ENCODE assay signal across 10 cellular contexts in the genomic region with DNA sequence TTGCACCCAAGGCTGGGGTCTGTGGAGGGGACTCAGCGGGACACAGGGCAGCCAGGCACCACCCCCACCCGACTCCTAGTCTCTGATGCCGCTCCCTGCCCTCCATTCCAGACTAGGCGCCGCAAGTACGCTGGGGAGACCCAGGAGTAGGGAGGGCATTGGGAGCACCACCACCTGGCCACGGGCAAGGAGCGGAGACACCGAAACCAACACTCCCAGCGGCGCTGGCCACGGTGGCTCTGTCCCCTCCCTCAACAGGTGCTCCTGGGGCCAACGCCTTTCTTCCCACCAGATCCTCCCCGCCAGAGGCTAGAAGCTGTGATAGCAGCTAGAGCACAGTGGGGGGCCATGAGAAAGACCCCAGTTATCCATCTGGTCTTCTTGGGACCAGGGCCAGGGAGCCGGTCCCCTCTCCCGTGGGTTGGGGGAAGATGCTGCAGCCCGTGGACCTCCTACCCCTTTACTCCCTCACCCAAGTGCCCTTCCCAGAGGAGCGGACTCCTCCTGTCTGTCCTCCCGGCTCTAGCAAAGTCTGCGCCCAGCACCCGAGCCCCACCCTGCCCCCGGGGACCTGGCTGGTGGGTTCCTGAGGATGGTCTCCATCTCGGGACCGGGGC. TPM values are rescaled to one million over a fixed set of nuclear protein-coding genes. Genes with fewer than 3 reads are reported as not detected.
DNase-seq lines count a peak whose midpoint lies in the region; ATAC-seq and TF ChIP-seq lines count a peak whose summit lies in the region.
"Had no signal": no experiment of that assay in that cellular context is flagged by ENCODE, and none has a peak within 500 bp of the region (broad histone marks: within the 10 kb centered on the region; RNA-seq: fewer than 3 reads in every experiment).

No MANE protein-coding gene starts in this region.

- intact Hi-C loops in activated T-helper 2 cell treated with anti-CD3 and anti-CD28 coated beads, Interferon-gamma antibody, Interleukin-2, Interleukin-4, amounts not matched to agents 10 μg/mL and 5 μg/mL and 100 μg/mL, durations not matched to agents 14 hours and 24 hours and 36 hours (cut with micrococcal nuclease), result no loop called here

- H3K4me3 Mint-ChIP-seq in activated T-helper 2 cell treated with anti-CD3 and anti-CD28 coated beads, Interferon-gamma antibody, Interleukin-2, Interleukin-4, amounts not matched to agents 10 μg/mL and 5 μg/mL and 100 μg/mL, durations not matched to agents 14 hours and 24 hours and 36 hours (ENCODE audit: low read depth), result peak overlapping the region; percentile 77
- H3K4me3 Mint-ChIP-seq in nephron, result peak overlapping the region; percentile 75 to 79 (median 76)

- no peak overlapping the region for H3K27ac Mint-ChIP-seq in activated T-helper 2 cell treated with anti-CD3 and anti-CD28 coated beads, Interferon-gamma antibody, Interleukin-2, Interleukin-4, amounts not matched to agents 10 μg/mL and 5 μg/mL and 100 μg/mL, durations not matched to agents 14 hours and 24 hours and 36 hours
- H3K27ac Mint-ChIP-seq in nephron, result peak overlapping the region in 1 of 3 experiments; percentile 71

- DNase-seq in NCI-H187 (lab: John Stamatoyannopoulos, UW), result peak; percentile 55 to 71
- no peak for DNase-seq in NCI-H187 treated with DMSO at 0.1 percent for 48 hours (lab: John Stamatoyannopoulos, UW)
- DNase-seq in HAP-1 (ENCODE audit: low spot score in 2 of 2), result peak in 1 of 2 experiments; percentile 57
- no peak for DNase-seq in activated T-helper 2 cell treated with anti-CD3 and anti-CD28 coated beads, Interferon-gamma antibody, Interleukin-2, Interleukin-4, amounts not matched to agents 10 μg/mL and 5 μg/mL and 100 μg/mL, durations not matched to agents 14 hours and 24 hours and 36 hours (ENCODE audit: low spot score)
- no peak for DNase-seq in AG08395 (ENCODE audit: low spot score)
- no peak for DNase-seq in kidney tubule cell (ENCODE audit: low spot score)
- DNase-seq: thyroid gland had no signal

- TF ChIP-seq CTCF in nephron (IDR thresholded peaks at IDR 0.05; ENCODE audit: unreplicated experiment in 3 of 3), result no peak

- peaks cover 10% of the 10 kb centered on the region for H3K27me3 Mint-ChIP-seq in activated T-helper 2 cell treated with anti-CD3 and anti-CD28 coated beads, Interferon-gamma antibody, Interleukin-2, Interleukin-4, amounts not matched to agents 10 μg/mL and 5 μg/mL and 100 μg/mL, durations not matched to agents 14 hours and 24 hours and 36 hours (ENCODE audit: low read depth)
- H3K27me3 Mint-ChIP-seq in nephron (ENCODE audit: low read depth), result peaks cover 62% of the 10 kb centered on the region

- peak overlapping the region; percentile 25 for H3K4me3 ChIP-seq in HAP-1
- H3K4me3 ChIP-seq: thyroid gland had no signal

- peaks cover 8% of the 10 kb centered on the region for H3K4me1 Mint-ChIP-seq in activated T-helper 2 cell treated with anti-CD3 and anti-CD28 coated beads, Interferon-gamma antibody, Interleukin-2, Interleukin-4, amounts not matched to agents 10 μg/mL and 5 μg/mL and 100 μg/mL, durations not matched to agents 14 hours and 24 hours and 36 hours (ENCODE audit: low read depth)
- peaks cover 15% of the 10 kb centered on the region for H3K4me1 Mint-ChIP-seq in nephron

- H3K36me3 Mint-ChIP-seq in activated T-helper 2 cell treated with anti-CD3 and anti-CD28 coated beads, Interferon-gamma antibody, Interleukin-2, Interleukin-4, amounts not matched to agents 10 μg/mL and 5 μg/mL and 100 μg/mL, durations not matched to agents 14 hours and 24 hours and 36 hours (ENCODE audit: low read depth), result peaks cover 30% of the 10 kb centered on the region
- H3K36me3 Mint-ChIP-seq in nephron (ENCODE audit: low read depth), result peaks cover 13% of the 10 kb centered on the region

- H3K27me3 ChIP-seq in HAP-1 (ENCODE audit: low read depth), result no peaks in the 10 kb centered on the region

- no peak for ATAC-seq in HG03175 (IDR thresholded peaks at IDR 0.05; ENCODE audit: unreplicated experiment)

- no peaks in the 10 kb centered on the region for H3K9me3 ChIP-seq in HAP-1
- H3K9me3 ChIP-seq: esophagus muscularis mucosa, thyroid gland had no signal

- H3K36me3 ChIP-seq in HAP-1 (replicated peaks), result peaks cover 15% of the 10 kb centered on the region

- in situ Hi-C loops in HAP-1 (cut with MboI; ENCODE audit: low sequenced_read_pairs), result loop anchor here (25.0 kb wide), 1 partner anchor 523 kb away; the partner anchor contains the start of genes AMDHD2 and ATP6V0C

- H3K9me3 Mint-ChIP-seq in activated T-helper 2 cell treated with anti-CD3 and anti-CD28 coated beads, Interferon-gamma antibody, Interleukin-2, Interleukin-4, amounts not matched to agents 10 μg/mL and 5 μg/mL and 100 μg/mL, durations not matched to agents 14 hours and 24 hours and 36 hours, result no peaks in the 10 kb centered on the region
- no peaks in the 10 kb centered on the region for H3K9me3 Mint-ChIP-seq in nephron

- H3K4me1 ChIP-seq in HAP-1, result peaks cover 6% of the 10 kb centered on the region

RNA-seq across cellular contexts. Expression of gene SYNGR3, which starts 0.5 kb away (rescaled TPM):
- total RNA-seq in activated T-helper 2 cell treated with anti-CD3 and anti-CD28 coated beads, Interferon-gamma antibody, Interleukin-2, Interleukin-4, amounts not matched to agents 10 μg/mL and 5 μg/mL and 100 μg/mL, durations not matched to agents 14 hours and 24 hours and 36 hours, result 21.1 and 21.3 TPM in 2 replicates
- total RNA-seq: thyroid gland had no signal

RNA-seq across cellular contexts. Expression of gene GFER, which starts 5.3 kb away (rescaled TPM):
- total RNA-seq in activated T-helper 2 cell treated with anti-CD3 and anti-CD28 coated beads, Interferon-gamma antibody, Interleukin-2, Interleukin-4, amounts not matched to agents 10 μg/mL and 5 μg/mL and 100 μg/mL, durations not matched to agents 14 hours and 24 hours and 36 hours, result 39.2 and 40.0 TPM in 2 replicates

RNA-seq across cellular contexts. Expression of gene NOXO1, which starts 8.0 kb away (rescaled TPM):
- total RNA-seq in activated T-helper 2 cell treated with anti-CD3 and anti-CD28 coated beads, Interferon-gamma antibody, Interleukin-2, Interleukin-4, amounts not matched to agents 10 μg/mL and 5 μg/mL and 100 μg/mL, durations not matched to agents 14 hours and 24 hours and 36 hours, result 0.21 and 0.23 TPM in 2 replicates
- total RNA-seq: thyroid gland had no signal

RNA-seq across cellular contexts. Expression of gene TBL3, which starts 17.5 kb away (rescaled TPM):
- 64.2 and 72.5 TPM in 2 replicates for total RNA-seq in activated T-helper 2 cell treated with anti-CD3 and anti-CD28 coated beads, Interferon-gamma antibody, Interleukin-2, Interleukin-4, amounts not matched to agents 10 μg/mL and 5 μg/mL and 100 μg/mL, durations not matched to agents 14 hours and 24 hours and 36 hours

RNA-seq across cellular contexts. Expression of gene ZNF598, which starts 20.3 kb away (rescaled TPM):
- total RNA-seq in activated T-helper 2 cell treated with anti-CD3 and anti-CD28 coated beads, Interferon-gamma antibody, Interleukin-2, Interleukin-4, amounts not matched to agents 10 μg/mL and 5 μg/mL and 100 μg/mL, durations not matched to agents 14 hours and 24 hours and 36 hours, result 82.0 and 83.3 TPM in 2 replicates

Comparison
In these comparisons a context has a peak if more than half of its experiments do, and no peak if none do; other contexts are left out.
1. DNase-seq: peak in NCI-H187 (2 of 2); none in NCI-H187 treated with DMSO at 0.1 percent for 48 hours (single experiment), activated T-helper 2 cell treated with anti-CD3 and anti-CD28 coated beads, Interferon-gamma antibody, Interleukin-2, Interleukin-4, amounts not matched to agents 10 μg/mL and 5 μg/mL and 100 μg/mL, durations not matched to agents 14 hours and 24 hours and 36 hours (single experiment), AG08395 (single experiment) and kidney tubule cell (single experiment).